In the genomic region with DNA sequence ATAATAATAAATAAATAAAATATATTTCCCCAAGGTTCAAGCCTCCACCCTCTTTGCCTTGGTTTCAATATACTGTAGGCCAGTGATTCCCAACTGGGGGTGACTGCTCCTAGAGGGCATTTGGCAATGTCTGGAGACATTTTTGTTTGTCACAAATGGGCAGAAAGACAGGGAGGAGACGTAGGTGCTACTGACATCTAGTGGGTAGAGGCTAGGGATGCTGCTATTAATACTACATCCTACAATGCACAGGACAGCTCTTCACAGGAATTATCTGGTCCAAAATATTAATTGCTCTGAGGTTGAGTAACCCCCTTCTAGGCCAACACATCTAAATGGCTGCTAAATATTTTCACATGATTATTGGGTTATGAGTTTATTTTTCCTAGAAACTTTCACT, we compare ENCODE assay signal across 9 cellular contexts. TPM values are rescaled to one million over a fixed set of nuclear protein-coding genes. Genes with fewer than 3 reads are reported as not detected.
DNase-seq lines count a peak whose midpoint lies in the region; ATAC-seq, FAIRE-seq and TF ChIP-seq lines count a peak whose summit lies in the region.
"Had no signal": no experiment of that assay in that cellular context is flagged by ENCODE, and none has a peak within 500 bp of the region (broad histone marks: within the 10 kb centered on the region; RNA-seq: fewer than 3 reads in every experiment).

No MANE protein-coding gene starts in this region.

- no peaks in the 10 kb centered on the region for H3K79me2 ChIP-seq in GM23338 (replicated peaks; ENCODE audit: insufficient read depth)

- peak; percentile 10 for ATAC-seq in GM23338
- ATAC-seq in HG03159 (IDR thresholded peaks at IDR 0.05; ENCODE audit: unreplicated experiment) = no peak

- H3K27me3 Mint-ChIP-seq in GM23338 (ENCODE audit: insufficient read depth, low read depth, poor library complexity) = peaks cover 11% of the 10 kb centered on the region
- peaks cover 3% of the 10 kb centered on the region for H3K27me3 Mint-ChIP-seq in T-helper 2 cell treated with Interferon-gamma antibody and Interleukin-4, amounts not matched to agents 5 μg/mL and 100 μg/mL, for 36 hours (ENCODE audit: low read depth)

- no peaks in the 10 kb centered on the region; the same call in 2 of the 3 replicates for H3K4me1 Mint-ChIP-seq in GM23338
- H3K4me1 Mint-ChIP-seq in T-helper 2 cell treated with Interferon-gamma antibody and Interleukin-4, amounts not matched to agents 5 μg/mL and 100 μg/mL, for 36 hours (ENCODE audit: low read depth) = peaks cover 7% of the 10 kb centered on the region

- no peak overlapping the region for H3K4me2 ChIP-seq in GM23338

- no peak for TF ChIP-seq POLR2A in tibial nerve (IDR thresholded peaks at IDR 0.05)

- no peak overlapping the region for H3K4me3 Mint-ChIP-seq in GM23338
- no peak overlapping the region for H3K4me3 Mint-ChIP-seq in T-helper 2 cell treated with Interferon-gamma antibody and Interleukin-4, amounts not matched to agents 5 μg/mL and 100 μg/mL, for 36 hours

- FAIRE-seq in urothelium cell line (lab: Jason Lieb, UNC) = no peak

- H3K4me1 ChIP-seq in GM23338 (ENCODE audit: insufficient read depth) = no peaks in the 10 kb centered on the region
- peaks cover 0 to 20% (median 4%) of the 10 kb centered on the region in 4 donors for H3K4me1 ChIP-seq in tibial nerve

- no peaks in the 10 kb centered on the region for H3F3A ChIP-seq in GM23338 (replicated peaks; ENCODE audit: low read depth)

- H3K9me2 ChIP-seq in GM23338 (ENCODE audit: insufficient read depth) = no peaks in the 10 kb centered on the region

- no peak overlapping the region for H3K4me3 ChIP-seq in GM23338
- H3K4me3 ChIP-seq in choroid plexus epithelial cell (ENCODE audit: low read depth, low read length) = no peak overlapping the region
- no peak overlapping the region for H3K4me3 ChIP-seq in tibial nerve
- H3K4me3 ChIP-seq: thoracic aorta had no signal

- H3K36me3 ChIP-seq in GM23338 (ENCODE audit: insufficient read depth) (no peaks in the 10 kb centered on the region), tibial nerve (no peaks in the 10 kb centered on the region)
- H3K36me3 ChIP-seq: thoracic aorta had no signal

- H3K9me3 ChIP-seq in tibial nerve = no peaks in the 10 kb centered on the region
- H3K9me3 ChIP-seq: thoracic aorta had no signal

- H3K27ac ChIP-seq in GM23338 (ENCODE audit: low read depth) (no peak overlapping the region), tibial nerve (no peak overlapping the region)
- H3K27ac ChIP-seq: thoracic aorta had no signal

- H3K36me3 Mint-ChIP-seq in GM23338 (ENCODE audit: low read depth) = no peaks in the 10 kb centered on the region
- H3K36me3 Mint-ChIP-seq in T-helper 2 cell treated with Interferon-gamma antibody and Interleukin-4, amounts not matched to agents 5 μg/mL and 100 μg/mL, for 36 hours (ENCODE audit: low read depth) = no peaks in the 10 kb centered on the region

- 10 to 18% methylated on average over 1 of the region's 1 CpG for WGBS in tibial nerve, 2 donors

- H3K27me3 ChIP-seq in GM23338 (ENCODE audit: insufficient read depth) (no peaks in the 10 kb centered on the region; the same call in 1 of the 2 replicates), tibial nerve (no peaks in the 10 kb centered on the region)

- TF ChIP-seq CTCF in GM23338 (conservative IDR thresholded peaks at IDR 0.05; ENCODE audit: low read depth in 2 of 2) (peak; percentile 56 to 72), choroid plexus epithelial cell (conservative IDR thresholded peaks at IDR 0.05; ENCODE audit: low read depth, low read length) (peak; percentile 74), tibial nerve (IDR thresholded peaks at IDR 0.05) (no peak)

- H3K27ac Mint-ChIP-seq in GM23338 = no peak overlapping the region
- H3K27ac Mint-ChIP-seq in T-helper 2 cell treated with Interferon-gamma antibody and Interleukin-4, amounts not matched to agents 5 μg/mL and 100 μg/mL, for 36 hours = no peak overlapping the region

- H4K20me1 ChIP-seq in GM23338 (replicated peaks; ENCODE audit: insufficient read depth) = no peaks in the 10 kb centered on the region

- no peak for TF ChIP-seq EP300 in tibial nerve (IDR thresholded peaks at IDR 0.05)

- no peak overlapping the region for H2AFZ ChIP-seq in GM23338

- H3K9me3 Mint-ChIP-seq in GM23338 = no peaks in the 10 kb centered on the region
- H3K9me3 Mint-ChIP-seq in T-helper 2 cell treated with Interferon-gamma antibody and Interleukin-4, amounts not matched to agents 5 μg/mL and 100 μg/mL, for 36 hours = no peaks in the 10 kb centered on the region

- peak; percentile 69 to 73 for DNase-seq in AML-193 (lab: John Stamatoyannopoulos, UW)
- peak; percentile 67 for DNase-seq in GM23338 (ENCODE audit: low spot score)
- DNase-seq in NCI-H82 (lab: John Stamatoyannopoulos, UW) = peak; percentile 72
- peak; percentile 71 for DNase-seq in choroid plexus epithelial cell (ENCODE audit: low read depth)
- DNase-seq in urothelium cell line (ENCODE audit: low spot score) = peak; percentile 16
- no peak for DNase-seq in tibial nerve (ENCODE audit: low spot score in 2 of 2)
- no peak for DNase-seq in T-helper 2 cell treated with Interferon-gamma antibody and Interleukin-4, amounts not matched to agents 5 μg/mL and 100 μg/mL, for 36 hours (ENCODE audit: low spot score)

TF ChIP-seq in GM23338, 12 proteins besides CTCF, POLR2A, EP300 and RAD21:
- no peak for TF ChIP-seq POLR2AphosphoS5 (IDR thresholded peaks at IDR 0.05; ENCODE audit: low read depth)
- TF ChIP-seq, protein P1, sequence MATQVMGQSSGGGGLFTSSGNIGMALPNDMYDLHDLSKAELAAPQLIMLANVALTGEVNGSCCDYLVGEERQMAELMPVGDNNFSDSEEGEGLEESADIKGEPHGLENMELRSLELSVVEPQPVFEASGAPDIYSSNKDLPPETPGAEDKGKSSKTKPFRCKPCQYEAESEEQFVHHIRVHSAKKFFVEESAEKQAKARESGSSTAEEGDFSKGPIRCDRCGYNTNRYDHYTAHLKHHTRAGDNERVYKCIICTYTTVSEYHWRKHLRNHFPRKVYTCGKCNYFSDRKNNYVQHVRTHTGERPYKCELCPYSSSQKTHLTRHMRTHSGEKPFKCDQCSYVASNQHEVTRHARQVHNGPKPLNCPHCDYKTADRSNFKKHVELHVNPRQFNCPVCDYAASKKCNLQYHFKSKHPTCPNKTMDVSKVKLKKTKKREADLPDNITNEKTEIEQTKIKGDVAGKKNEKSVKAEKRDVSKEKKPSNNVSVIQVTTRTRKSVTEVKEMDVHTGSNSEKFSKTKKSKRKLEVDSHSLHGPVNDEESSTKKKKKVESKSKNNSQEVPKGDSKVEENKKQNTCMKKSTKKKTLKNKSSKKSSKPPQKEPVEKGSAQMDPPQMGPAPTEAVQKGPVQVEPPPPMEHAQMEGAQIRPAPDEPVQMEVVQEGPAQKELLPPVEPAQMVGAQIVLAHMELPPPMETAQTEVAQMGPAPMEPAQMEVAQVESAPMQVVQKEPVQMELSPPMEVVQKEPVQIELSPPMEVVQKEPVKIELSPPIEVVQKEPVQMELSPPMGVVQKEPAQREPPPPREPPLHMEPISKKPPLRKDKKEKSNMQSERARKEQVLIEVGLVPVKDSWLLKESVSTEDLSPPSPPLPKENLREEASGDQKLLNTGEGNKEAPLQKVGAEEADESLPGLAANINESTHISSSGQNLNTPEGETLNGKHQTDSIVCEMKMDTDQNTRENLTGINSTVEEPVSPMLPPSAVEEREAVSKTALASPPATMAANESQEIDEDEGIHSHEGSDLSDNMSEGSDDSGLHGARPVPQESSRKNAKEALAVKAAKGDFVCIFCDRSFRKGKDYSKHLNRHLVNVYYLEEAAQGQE (IDR thresholded peaks at IDR 0.05; ENCODE audit: unreplicated experiment) = no peak
- TF ChIP-seq EZH2 (IDR thresholded peaks at IDR 0.05; ENCODE audit: low read depth, unreplicated experiment) = no peak
- no peak for TF ChIP-seq STAT1 (IDR thresholded peaks at IDR 0.05; ENCODE audit: unreplicated experiment)

RNA-seq across cellular contexts. Expression of a gene that starts 12.8 kb away (rescaled TPM):
- 4.6 and 8.9 TPM in 2 replicates for total RNA-seq in GM23338 (2014; rRNA removed; shearing (Covaris generic))
- 12.7 and 13.0 TPM in 2 replicates for polyA plus RNA-seq in GM23338 (2016; fragmentation: Nextera tagmentation; extraction: Ambion mirVana)
- total RNA-seq in tibial nerve = 10 to 100 TPM; 37.4 to 43.7 (median 40.1) TPM

RNA-seq across cellular contexts. Expression of a gene that starts 20.3 kb away (rescaled TPM):
- 5.2 and 7.2 TPM in 2 replicates for total RNA-seq in GM23338 (2014; rRNA removed; shearing (Covaris generic))
- polyA plus RNA-seq in GM23338 (2016; fragmentation: Nextera tagmentation; extraction: Ambion mirVana) = 2.3 and 2.7 TPM in 2 replicates
- 10 to 100 TPM; 26.2 to 46.8 (median 31.7) TPM for total RNA-seq in tibial nerve

RNA-seq across cellular contexts. Expression of a gene that starts 27.8 kb away (rescaled TPM):
- 13.4 and 16.7 TPM in 2 replicates for total RNA-seq in GM23338 (2014; rRNA removed; shearing (Covaris generic))
- 5.3 and 5.9 TPM in 2 replicates for polyA plus RNA-seq in GM23338 (2016; fragmentation: Nextera tagmentation; extraction: Ambion mirVana)
- total RNA-seq in tibial nerve = 10 to 100 TPM in 2 of 4 donors, 1 to 10 TPM in 2; 7.8 to 11.7 (median 10.0) TPM

RNA-seq across cellular contexts. Expression of a gene that starts 52.5 kb away (rescaled TPM):
- total RNA-seq in GM23338 (2014; rRNA removed; shearing (Covaris generic)) = 7.1 and 7.5 TPM in 2 replicates
- polyA plus RNA-seq in GM23338 (2016; fragmentation: Nextera tagmentation; extraction: Ambion mirVana) = 4.9 and 5.4 TPM in 2 replicates
- 10 to 100 TPM; 12.0 to 17.1 (median 14.9) TPM for total RNA-seq in tibial nerve

Comparison
In these comparisons a context has a peak if more than half of its experiments do, and no peak if none do; other contexts are left out.
1. DNase-seq: peak in AML-193 (2 of 2), GM23338 (single experiment), NCI-H82 (single experiment), choroid plexus epithelial cell (single experiment) and urothelium cell line (single experiment); none in tibial nerve (0 of 2) and T-helper 2 cell treated with Interferon-gamma antibody and Interleukin-4, amounts not matched to agents 5 μg/mL and 100 μg/mL, for 36 hours (single experiment).
2. CTCF ChIP-seq: peak in GM23338 (2 of 2) and choroid plexus epithelial cell (single experiment); none in tibial nerve (0 of 5).